In genomic region chr12:95622879-95623278, GRCh38 we compare ENCODE assay signal across 9 cellular contexts.
"Had no signal": no experiment of that assay in that cellular context is flagged by ENCODE, and none has a peak within 500 bp of the region (broad histone marks: within the 10 kb centered on the region; RNA-seq: fewer than 3 reads in every experiment).

No MANE protein-coding gene starts in this region.

- H3K4me1 Mint-ChIP-seq: activated CD4-positive, alpha-beta memory T cell treated with anti-CD3 and anti-CD28 coated beads, Interleukin-2, amount 10 ng/mL, durations not matched to agents 7 days and 5 days; naive thymus-derived CD4-positive, alpha-beta T cell had no signal

- H3K36me3 ChIP-seq: neutrophil had no signal

- H3K4me3 ChIP-seq: lung, testis had no signal

- H3K4me3 Mint-ChIP-seq: activated CD4-positive, alpha-beta memory T cell treated with anti-CD3 and anti-CD28 coated beads, Interleukin-2, amount 10 ng/mL, durations not matched to agents 7 days and 5 days; activated T-cell treated with anti-CD3 and anti-CD28 coated beads, Interleukin-2, amount 50 U/mL, for 72 hours; naive thymus-derived CD4-positive, alpha-beta T cell; stimulated activated naive CD8-positive, alpha-beta T cell treated with anti-CD3 and anti-CD28 coated beads, Interleukin-15, Interleukin-2, amounts not matched to agents 100 ng/mL and 50 ng/mL, for 24 hours had no signal

- H3K9me3 ChIP-seq: neutrophil, testis had no signal

- DNase-seq: activated CD4-positive, alpha-beta T cell treated with anti-CD3 and anti-CD28 coated beads for 1 hour; activated gamma-delta T cell treated with Interleukin-2 at 50 U/mL for 16 hours; naive thymus-derived CD4-positive, alpha-beta T cell had no signal

- H3K9me3 Mint-ChIP-seq: activated CD4-positive, alpha-beta memory T cell treated with anti-CD3 and anti-CD28 coated beads, Interleukin-2, amount 10 ng/mL, durations not matched to agents 7 days and 5 days; activated T-cell treated with anti-CD3 and anti-CD28 coated beads, Interleukin-2, amount 50 U/mL, for 72 hours; stimulated activated naive CD8-positive, alpha-beta T cell treated with anti-CD3 and anti-CD28 coated beads, Interleukin-15, Interleukin-2, amounts not matched to agents 100 ng/mL and 50 ng/mL, for 24 hours had no signal

- H3K27me3 ChIP-seq: testis had no signal

- H3K27ac ChIP-seq: neutrophil, testis had no signal

- H3K27me3 Mint-ChIP-seq: stimulated activated naive CD8-positive, alpha-beta T cell treated with anti-CD3 and anti-CD28 coated beads, Interleukin-15, Interleukin-2, amounts not matched to agents 100 ng/mL and 50 ng/mL, for 24 hours had no signal

- H3K27ac Mint-ChIP-seq: activated CD4-positive, alpha-beta memory T cell treated with anti-CD3 and anti-CD28 coated beads, Interleukin-2, amount 10 ng/mL, durations not matched to agents 7 days and 5 days; activated T-cell treated with anti-CD3 and anti-CD28 coated beads, Interleukin-2, amount 50 U/mL, for 72 hours; naive thymus-derived CD4-positive, alpha-beta T cell; stimulated activated naive CD8-positive, alpha-beta T cell treated with anti-CD3 and anti-CD28 coated beads, Interleukin-15, Interleukin-2, amounts not matched to agents 100 ng/mL and 50 ng/mL, for 24 hours had no signal

- H3K36me3 Mint-ChIP-seq: naive thymus-derived CD4-positive, alpha-beta T cell had no signal
